ENCODE assay signal across 15 cellular contexts in the genomic region with DNA sequence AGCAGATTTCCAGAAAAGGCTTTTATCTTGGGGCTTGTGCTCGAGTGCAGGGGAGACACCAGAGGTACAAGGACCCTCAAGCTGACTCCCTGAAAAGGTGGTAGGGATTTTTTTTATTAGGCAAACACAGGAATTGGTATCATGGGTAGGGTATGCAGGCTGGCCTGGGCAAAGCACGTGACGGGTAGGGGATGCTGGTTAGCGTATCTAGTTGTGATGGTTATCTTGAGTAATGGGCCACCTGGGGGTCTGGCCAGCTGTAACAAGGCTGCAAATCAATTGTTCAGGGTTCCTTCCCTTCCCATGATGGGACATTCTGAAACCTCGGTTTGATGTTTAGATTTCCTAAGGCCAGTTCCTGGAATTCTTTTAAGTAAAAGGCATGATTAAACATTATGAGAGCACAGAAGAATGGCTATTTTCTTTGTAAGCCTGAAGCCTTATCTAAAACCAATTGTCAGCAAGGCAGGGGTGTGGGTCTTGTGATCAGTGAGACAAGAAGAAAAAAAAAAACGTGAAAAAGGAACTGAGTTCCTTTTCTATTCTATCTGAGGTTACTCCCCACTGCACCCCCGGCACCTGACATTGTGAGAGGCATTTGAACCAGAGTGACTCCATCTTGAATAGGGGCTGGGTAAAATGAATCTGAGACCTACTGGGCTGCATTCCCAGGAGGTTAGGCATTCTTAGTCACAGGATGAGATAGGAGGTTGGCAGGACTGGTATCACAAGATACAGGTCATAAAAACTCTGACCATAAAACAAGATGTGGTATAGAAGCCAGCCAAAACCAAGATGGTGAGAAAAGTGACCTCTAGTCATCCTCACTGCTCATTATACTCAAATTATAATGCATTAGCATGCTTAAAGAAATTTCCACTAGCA.
"Had no signal": no experiment of that assay in that cellular context is flagged by ENCODE, and none has a peak within 500 bp of the region (broad histone marks: within the 10 kb centered on the region; RNA-seq: fewer than 3 reads in every experiment).

No MANE protein-coding gene starts in this region.

- H3K9me3 ChIP-seq: gastroesophageal sphincter, uterus had no signal

- ATAC-seq: activated CD4-positive, alpha-beta T cell treated with anti-CD3 and anti-CD28 coated beads for 36 hours; activated CD8-positive, alpha-beta T cell treated with anti-CD3 and anti-CD28 coated beads for 36 hours; activated T-cell treated with anti-CD3 and anti-CD28 coated beads, Interleukin-2, amount 50 U/mL, for 72 hours; gastroesophageal sphincter; stimulated activated effector memory CD8-positive, alpha-beta T cell treated with anti-CD3 and anti-CD28 coated beads, Interleukin-12 subunit alpha, Interleukin-12 subunit beta, amount 100 ng/mL, for 72 hours had no signal

- H3K27me3 ChIP-seq: gastroesophageal sphincter, right atrium auricular region, tibial artery, uterus had no signal

- H3K4me1 ChIP-seq: gastroesophageal sphincter, right atrium auricular region, tibial artery, uterus had no signal

- H3K27ac ChIP-seq: gastroesophageal sphincter, right atrium auricular region, tibial artery, uterus had no signal

- FAIRE-seq: bronchial epithelial cell, kidney had no signal

- H3K36me3 ChIP-seq: right atrium auricular region, tibial artery, uterus had no signal

- DNase-seq: activated CD4-positive, alpha-beta T cell treated with anti-CD3 and anti-CD28 coated beads for 36 hours; activated CD8-positive, alpha-beta memory T cell treated with anti-CD3 and anti-CD28 coated beads, Interleukin-2, amount 50 U/mL, for 4 hours; activated CD8-positive, alpha-beta T cell treated with anti-CD3 and anti-CD28 coated beads for 36 hours; activated gamma-delta T cell treated with Interleukin-2 at 50 U/mL for 16 hours; activated naive CD8-positive, alpha-beta T cell treated with anti-CD3 and anti-CD28 coated beads, Interleukin-2, amount 10 ng/mL, durations not matched to agents 7 days and 5 days; activated T-cell treated with anti-CD3 and anti-CD28 coated beads, Interleukin-2, amount 50 U/mL, for 72 hours; anterior cingulate cortex; kidney; midbrain; tibial artery; uterus had no signal

- H3K4me3 ChIP-seq: gastroesophageal sphincter, right atrium auricular region, tibial artery, uterus had no signal
